In the genomic region with DNA sequence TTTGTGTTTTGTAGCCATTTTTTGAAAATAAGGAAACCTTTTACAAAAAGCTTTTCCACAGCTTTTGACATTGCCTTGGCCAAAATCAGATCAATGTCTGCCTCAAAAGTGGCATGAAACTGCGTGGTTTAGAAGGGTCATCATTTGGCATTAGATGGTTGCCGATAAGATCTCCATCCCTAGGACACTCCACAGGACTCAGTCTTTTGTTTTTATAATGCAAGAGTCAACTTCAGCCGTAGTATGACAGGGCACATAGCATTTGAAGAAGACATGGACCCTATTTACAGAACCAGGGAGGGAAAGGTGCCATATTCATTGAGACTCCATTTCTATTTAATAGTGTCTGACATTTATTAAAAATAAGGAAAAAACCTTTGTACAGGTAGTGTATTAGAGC, we compare ENCODE assay signal across 10 cellular contexts. TPM values are rescaled to one million over a fixed set of nuclear protein-coding genes. Genes with fewer than 3 reads are reported as not detected.
DNase-seq lines count a peak whose midpoint lies in the region; ATAC-seq and TF ChIP-seq lines count a peak whose summit lies in the region.
"Had no signal": no experiment of that assay in that cellular context is flagged by ENCODE, and none has a peak within 500 bp of the region (broad histone marks: within the 10 kb centered on the region; RNA-seq: fewer than 3 reads in every experiment).

No MANE protein-coding gene starts in this region.

- H4K91ac ChIP-seq in H9 (ENCODE audit: insufficient read length, low read depth, low read length): no peak overlapping the region

- no peaks in the 10 kb centered on the region for H3K79me1 ChIP-seq in H9 (ENCODE audit: insufficient read depth, low read depth, low read length, poor library complexity, severe bottlenecking)

- no peak overlapping the region for H3K56ac ChIP-seq in H9 (ENCODE audit: insufficient read length, low read depth, low read length)

- H3K14ac ChIP-seq in H9 (ENCODE audit: insufficient read depth, low read length): no peak overlapping the region

- H3K4me1 ChIP-seq in H9 (ENCODE audit: insufficient read depth, low read length) (no peaks in the 10 kb centered on the region), esophagus squamous epithelium (peaks cover 4 to 30% (median 10%) of the 10 kb centered on the region in 3 donors)
- H3K4me1 ChIP-seq: testis had no signal

- DNase-seq in H9: no peak
- no peak for DNase-seq in WERI-Rb-1
- no peak for DNase-seq in esophagus squamous epithelium (lab: John Stamatoyannopoulos, UW)
- DNase-seq in retinal pigment epithelial cell (ENCODE audit: low read depth): no peak
- no peak for DNase-seq in T1000 (lab: John Stamatoyannopoulos, UW)
- no peak for DNase-seq in NCI-H1694 treated with DMSO at 0.1 percent for 48 hours (lab: John Stamatoyannopoulos, UW)
- no peak for DNase-seq in NCI-H345 (lab: John Stamatoyannopoulos, UW)
- DNase-seq: activated CD8-positive, alpha-beta memory T cell treated with anti-CD3 and anti-CD28 coated beads, Interleukin-2, amount 50 U/mL, for 4 hours had no signal

- no peak overlapping the region for H4K8ac ChIP-seq in H9 (replicated peaks; ENCODE audit: insufficient read length, low read depth, low read length)

- no peak overlapping the region for H2BK15ac ChIP-seq in H9 (ENCODE audit: low read depth, low read length)

- no peaks in the 10 kb centered on the region for H3K27me3 Mint-ChIP-seq in H9 (ENCODE audit: low read depth)

- no peak overlapping the region for H3K27ac Mint-ChIP-seq in H9

- H3K36me3 Mint-ChIP-seq in H9 (ENCODE audit: insufficient read depth in 1 of 3, low read depth in 3 of 3): peaks cover 2 to 39% (median 16%) of the 10 kb centered on the region in 3 experiments

- no peak overlapping the region for H3K4ac ChIP-seq in H9 (ENCODE audit: low read depth, low read length)

- H3K4me3 ChIP-seq in WERI-Rb-1 (ENCODE audit: low read depth, low read length) (peak overlapping the region; percentile 61; the same call in 1 of the 2 replicates), esophagus squamous epithelium (peak overlapping the region in 3 of 4 donors; percentile 60 to 71 (median 62)), retinal pigment epithelial cell (ENCODE audit: low read length) (peak overlapping the region; percentile 58)

- peaks cover 16 to 23% of the 10 kb centered on the region in 2 experiments for H3K4me1 Mint-ChIP-seq in H9

- H4K20me1 ChIP-seq in H9 (ENCODE audit: control insufficient read depth, insufficient read depth, insufficient read length): no peaks in the 10 kb centered on the region

- no peak overlapping the region for H2BK12ac ChIP-seq in H9 (ENCODE audit: insufficient read length, low read depth, low read length)

- TF ChIP-seq CTCF in H9 (conservative IDR thresholded peaks at IDR 0.05) (no peak), WERI-Rb-1 (IDR thresholded peaks at IDR 0.05; ENCODE audit: low read depth, low read length) (no peak), esophagus squamous epithelium (IDR thresholded peaks at IDR 0.05) (no peak), retinal pigment epithelial cell (conservative IDR thresholded peaks at IDR 0.05; ENCODE audit: low read depth, low read length) (no peak)

- H4K5ac ChIP-seq in H9 (ENCODE audit: insufficient read length, low read depth, low read length): no peak overlapping the region

- whole genome bisulfite sequencing in H9 (ENCODE audit: extremely low coverage, insufficient read length, low lambda C conversion rate): no CpG with 5 or more reads among the region's 3 CpGs
- 50 to 67% methylated on average over 2 to 3 of the region's 3 CpGs for WGBS in esophagus squamous epithelium, 2 donors

- H2AFZ ChIP-seq in H9 (ENCODE audit: low read length): no peak overlapping the region

- H3T11ph ChIP-seq in H9 (ENCODE audit: low read length): no peak overlapping the region

- H3K9me3 Mint-ChIP-seq in H9: peaks cover 16 to 66% of the 10 kb centered on the region in 2 experiments

- peak overlapping the region; percentile 80 to 82 for H3K4me3 Mint-ChIP-seq in H9

- no peak overlapping the region for H2AK5ac ChIP-seq in H9 (ENCODE audit: insufficient read length, low read length)

- H3K18ac ChIP-seq in H9 (ENCODE audit: insufficient read length, low read depth, low read length): no peak overlapping the region

- no peak for TF ChIP-seq POLR2A in esophagus squamous epithelium (IDR thresholded peaks at IDR 0.05)

- H3K27ac ChIP-seq in H9 (ENCODE audit: insufficient read length, low read depth, low read length) (no peak overlapping the region), WERI-Rb-1 (no peak overlapping the region), esophagus squamous epithelium (peak overlapping the region in 2 of 4 donors; percentile 89 to 93)
- H3K27ac ChIP-seq: testis had no signal

- peaks cover 2% of the 10 kb centered on the region; the same call in 1 of the 2 replicates for H3K79me2 ChIP-seq in H9 (ENCODE audit: insufficient read depth, low read length)

- no peak overlapping the region for H2BK120ac ChIP-seq in H9 (ENCODE audit: low read depth, low read length, poor library complexity, severe bottlenecking)

- H3K9ac ChIP-seq in H9 (ENCODE audit: extremely low read depth, insufficient read length, low read length): no peak overlapping the region

- intact Hi-C loops in esophagus squamous epithelium (cut with DNase I): no loop called here

- no peak overlapping the region for H2BK5ac ChIP-seq in H9 (ENCODE audit: insufficient read length, low read length)

- no peak overlapping the region for H3K4me2 ChIP-seq in H9 (ENCODE audit: insufficient read depth, insufficient read length, low read length)

- H3K23ac ChIP-seq in H9 (ENCODE audit: insufficient read length, low read depth, low read length): no peak overlapping the region

- no peak overlapping the region for H2BK20ac ChIP-seq in H9 (ENCODE audit: low read depth, low read length, poor library complexity, severe bottlenecking)

- no peak for ATAC-seq in HG03196 (IDR thresholded peaks at IDR 0.05; ENCODE audit: unreplicated experiment)

- H3K36me3 ChIP-seq in WERI-Rb-1 (peaks cover 6% of the 10 kb centered on the region), esophagus squamous epithelium (no peaks in the 10 kb centered on the region)

- H3K9me3 ChIP-seq in H9 (ENCODE audit: control insufficient read depth, low read depth, low read length) (peaks cover 19% of the 10 kb centered on the region), WERI-Rb-1 (ENCODE audit: severe bottlenecking) (no peaks in the 10 kb centered on the region), esophagus squamous epithelium (no peaks in the 10 kb centered on the region)
- H3K9me3 ChIP-seq: testis had no signal

- no peaks in the 10 kb centered on the region for H3K23me2 ChIP-seq in H9 (ENCODE audit: insufficient read length, low read depth, low read length, poor library complexity, severe bottlenecking)

- no peaks in the 10 kb centered on the region for H3K27me3 ChIP-seq in H9 (ENCODE audit: insufficient read depth, low read length)
- H3K27me3 ChIP-seq in WERI-Rb-1 (ENCODE audit: insufficient read depth, low read depth, severe bottlenecking): no peaks in the 10 kb centered on the region
- H3K27me3 ChIP-seq in esophagus squamous epithelium: no peaks in the 10 kb centered on the region
- H3K27me3 ChIP-seq: testis had no signal

RNA-seq across cellular contexts. Expression of a gene that starts 1.3 kb away (rescaled TPM):
- total RNA-seq in H9 (2021) (32.4 and 34.2 TPM in 2 replicates), esophagus squamous epithelium (10 to 100 TPM; 18.2 to 24.7 (median 22.0) TPM)

RNA-seq across cellular contexts. Expression of a gene that starts 18.4 kb away (rescaled TPM):
- total RNA-seq in H9 (2021) (61.1 and 71.1 TPM in 2 replicates), esophagus squamous epithelium (10 to 100 TPM; 51.8 to 81.1 (median 71.9) TPM)

RNA-seq across cellular contexts. Expression of a gene that starts 28.3 kb away (rescaled TPM):
- 7.2 and 7.7 TPM in 2 replicates for total RNA-seq in H9 (2021)
- 10 to 100 TPM in 3 of 4 donors, 1 to 10 TPM in 1; 6.5 to 16.9 (median 11.8) TPM for total RNA-seq in esophagus squamous epithelium

RNA-seq across cellular contexts. Expression of a gene that starts 47.9 kb away (rescaled TPM):
- total RNA-seq in H9 (2021): 3.4 and 4.6 TPM in 2 replicates
- 1 to 10 TPM in 3 of 4 donors, under 1 TPM in 1; 0.57 to 1.9 (median 1.5) TPM for total RNA-seq in esophagus squamous epithelium

RNA-seq across cellular contexts. Expression of a gene that starts 59.8 kb away (rescaled TPM):
- total RNA-seq in H9 (2021) (1.1 and 1.2 TPM in 2 replicates), esophagus squamous epithelium (1 to 10 TPM in 2 of 4 donors, not detected in 2; 1.1 to 2.1 TPM)
